11 cellular contexts compared by ENCODE assay signal in the genomic region with DNA sequence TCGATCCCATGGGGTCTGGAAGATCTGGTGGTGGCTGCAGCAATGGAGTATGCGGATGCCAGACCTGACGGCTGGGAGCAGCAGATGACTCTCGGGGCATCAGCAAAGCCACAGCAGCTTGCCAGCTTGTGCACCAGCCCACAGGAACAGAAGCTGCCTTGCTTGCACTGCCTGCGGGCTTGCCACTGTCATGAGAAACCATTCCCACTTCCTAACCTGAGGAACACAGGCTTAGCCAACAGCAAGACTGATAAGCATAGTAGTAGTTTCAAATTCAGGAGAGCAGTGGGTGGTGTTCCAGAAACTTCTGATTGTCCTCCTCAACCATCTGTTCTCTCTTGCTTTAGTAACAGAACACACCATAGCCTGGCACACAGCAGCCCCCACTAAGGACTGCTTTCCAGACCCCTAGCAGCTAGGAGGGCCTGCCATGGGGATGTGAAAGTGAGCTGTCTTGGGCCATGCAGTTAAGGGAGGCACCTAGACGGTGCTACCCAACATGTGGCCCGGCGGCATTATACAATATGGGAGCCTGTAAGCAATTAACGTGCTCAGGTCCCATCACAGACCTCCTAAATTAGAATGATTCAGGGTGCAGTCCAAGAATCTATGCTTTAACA. TPM values are rescaled to one million over a fixed set of nuclear protein-coding genes. Genes with fewer than 3 reads are reported as not detected.
DNase-seq lines count a peak whose midpoint lies in the region; ATAC-seq and TF ChIP-seq lines count a peak whose summit lies in the region.
"Had no signal": no experiment of that assay in that cellular context is flagged by ENCODE, and none has a peak within 500 bp of the region (broad histone marks: within the 10 kb centered on the region; RNA-seq: fewer than 3 reads in every experiment).

No MANE protein-coding gene starts in this region.

- H3K36me3 Mint-ChIP-seq in T-helper 2 cell treated with Interferon-gamma antibody and Interleukin-4, amounts not matched to agents 5 μg/mL and 100 μg/mL, for 36 hours (ENCODE audit: low read depth): peaks cover 39% of the 10 kb centered on the region
- H3K36me3 Mint-ChIP-seq in activated CD8-positive, alpha-beta T cell treated with anti-CD3 and anti-CD28 coated beads for 36 hours (ENCODE audit: low read depth): peaks cover 59% of the 10 kb centered on the region
- H3K36me3 Mint-ChIP-seq in immature natural killer cell: peaks cover 4 to 6% (median 4%) of the 10 kb centered on the region in 3 donors
- peaks cover 37 to 47% of the 10 kb centered on the region in 2 donors for H3K36me3 Mint-ChIP-seq in stimulated activated naive B cell treated with anti-CD40 and anti-IgM and Interleukin-4, amounts not matched to agents 10 μg/mL and 1 μg/mL and 100 μg/mL, for 72 hours

- peaks cover 58% of the 10 kb centered on the region for H3K4me1 Mint-ChIP-seq in T-helper 2 cell treated with Interferon-gamma antibody and Interleukin-4, amounts not matched to agents 5 μg/mL and 100 μg/mL, for 36 hours (ENCODE audit: low read depth)
- peaks cover 80% of the 10 kb centered on the region for H3K4me1 Mint-ChIP-seq in activated CD8-positive, alpha-beta T cell treated with anti-CD3 and anti-CD28 coated beads for 36 hours (ENCODE audit: low read depth)
- H3K4me1 Mint-ChIP-seq in immature natural killer cell: peaks cover 82 to 88% of the 10 kb centered on the region in 2 donors
- peaks cover 60 to 84% of the 10 kb centered on the region in 2 donors for H3K4me1 Mint-ChIP-seq in stimulated activated naive B cell treated with anti-CD40 and anti-IgM and Interleukin-4, amounts not matched to agents 10 μg/mL and 1 μg/mL and 100 μg/mL, for 72 hours

- CTCF ChIA-PET in activated CD8-positive, alpha-beta T cell treated with anti-CD3 and anti-CD28 coated beads for 36 hours (lab: Charles Lee): interaction anchor here (1.6 kb wide), 1 partner anchor 54 kb away, joined by 5 read pairs; no protein-coding TSS in a partner anchor

- DNase-seq in T-helper 2 cell treated with Interferon-gamma antibody and Interleukin-4, amounts not matched to agents 5 μg/mL and 100 μg/mL, for 36 hours (ENCODE audit: low spot score): no peak
- DNase-seq in T-helper 2 cell: no peak
- no peak for DNase-seq in activated CD8-positive, alpha-beta T cell treated with anti-CD3 and anti-CD28 coated beads for 36 hours
- DNase-seq in immature natural killer cell: no peak
- DNase-seq in stimulated activated naive B cell treated with anti-CD40 and anti-IgM and Interleukin-4, amounts not matched to agents 10 μg/mL and 1 μg/mL and 100 μg/mL, for 72 hours: no peak
- DNase-seq in hepatic stellate cell (ENCODE audit: low spot score): no peak
- no peak for DNase-seq in GOT3 (lab: John Stamatoyannopoulos, UW)
- no peak for DNase-seq in NCI-H510A treated with DMSO at 0.1 percent for 48 hours (lab: John Stamatoyannopoulos, UW)
- DNase-seq: ACHN; NCI-H526 treated with DMSO at 0.1 percent for 48 hours; stimulated activated CD4-positive, alpha-beta T cell treated with anti-CD3 and anti-CD28 coated beads, Interleukin-4, amount 100 ng/mL, for 24 hours had no signal

- no peak for ATAC-seq in activated CD8-positive, alpha-beta T cell treated with anti-CD3 and anti-CD28 coated beads for 36 hours
- no peak for ATAC-seq in stimulated activated naive B cell treated with anti-CD40 and anti-IgM and Interleukin-4, amounts not matched to agents 10 μg/mL and 1 μg/mL and 100 μg/mL, for 72 hours (replicated peaks)

- no peak for TF ChIP-seq CTCF in activated CD8-positive, alpha-beta T cell treated with anti-CD3 and anti-CD28 coated beads for 36 hours (IDR thresholded peaks at IDR 0.05)

- H3K27me3 Mint-ChIP-seq in T-helper 2 cell treated with Interferon-gamma antibody and Interleukin-4, amounts not matched to agents 5 μg/mL and 100 μg/mL, for 36 hours (ENCODE audit: low read depth): no peaks in the 10 kb centered on the region
- no peaks in the 10 kb centered on the region for H3K27me3 Mint-ChIP-seq in activated CD8-positive, alpha-beta T cell treated with anti-CD3 and anti-CD28 coated beads for 36 hours
- H3K27me3 Mint-ChIP-seq in immature natural killer cell (ENCODE audit: low read depth in 3 of 3): peaks cover under 1 to 19% (median 3%) of the 10 kb centered on the region in 3 donors
- H3K27me3 Mint-ChIP-seq in stimulated activated naive B cell treated with anti-CD40 and anti-IgM and Interleukin-4, amounts not matched to agents 10 μg/mL and 1 μg/mL and 100 μg/mL, for 72 hours: no peaks in the 10 kb centered on the region

- H3K4me3 Mint-ChIP-seq in T-helper 2 cell treated with Interferon-gamma antibody and Interleukin-4, amounts not matched to agents 5 μg/mL and 100 μg/mL, for 36 hours: no peak overlapping the region
- H3K4me3 Mint-ChIP-seq in activated CD8-positive, alpha-beta T cell treated with anti-CD3 and anti-CD28 coated beads for 36 hours: peak overlapping the region; percentile 37
- peak overlapping the region in 1 of 5 donors; percentile 14 for H3K4me3 Mint-ChIP-seq in immature natural killer cell
- peak overlapping the region in 1 of 2 donors; percentile 23 for H3K4me3 Mint-ChIP-seq in stimulated activated naive B cell treated with anti-CD40 and anti-IgM and Interleukin-4, amounts not matched to agents 10 μg/mL and 1 μg/mL and 100 μg/mL, for 72 hours

- POLR2A ChIA-PET in activated CD8-positive, alpha-beta T cell treated with anti-CD3 and anti-CD28 coated beads for 36 hours (lab: Charles Lee): no interaction called here

- H3K27ac Mint-ChIP-seq in T-helper 2 cell treated with Interferon-gamma antibody and Interleukin-4, amounts not matched to agents 5 μg/mL and 100 μg/mL, for 36 hours: peak overlapping the region; percentile 51
- H3K27ac Mint-ChIP-seq in activated CD8-positive, alpha-beta T cell treated with anti-CD3 and anti-CD28 coated beads for 36 hours: peak overlapping the region; percentile 92
- H3K27ac Mint-ChIP-seq in immature natural killer cell: peak overlapping the region; percentile 26 to 74 (median 67)
- peak overlapping the region; percentile 74 for H3K27ac Mint-ChIP-seq in stimulated activated naive B cell treated with anti-CD40 and anti-IgM and Interleukin-4, amounts not matched to agents 10 μg/mL and 1 μg/mL and 100 μg/mL, for 72 hours

- peaks cover under 1% of the 10 kb centered on the region for H3K9me3 Mint-ChIP-seq in T-helper 2 cell treated with Interferon-gamma antibody and Interleukin-4, amounts not matched to agents 5 μg/mL and 100 μg/mL, for 36 hours
- peaks cover 2% of the 10 kb centered on the region for H3K9me3 Mint-ChIP-seq in activated CD8-positive, alpha-beta T cell treated with anti-CD3 and anti-CD28 coated beads for 36 hours
- H3K9me3 Mint-ChIP-seq in immature natural killer cell: no peaks in the 10 kb centered on the region
- H3K9me3 Mint-ChIP-seq in stimulated activated naive B cell treated with anti-CD40 and anti-IgM and Interleukin-4, amounts not matched to agents 10 μg/mL and 1 μg/mL and 100 μg/mL, for 72 hours: peaks cover 4 to 5% of the 10 kb centered on the region in 2 donors

- intact Hi-C loops in activated CD8-positive, alpha-beta T cell treated with anti-CD3 and anti-CD28 coated beads for 36 hours (cut with micrococcal nuclease): no loop called here

RNA-seq across cellular contexts. Expression of gene ANXA11, which starts 7.3 kb away (rescaled TPM):
- 100 to 1,000 TPM; 226 to 238 TPM for total RNA-seq in activated CD8-positive, alpha-beta T cell treated with anti-CD3 and anti-CD28 coated beads for 36 hours
- polyA plus RNA-seq in immature natural killer cell: 100 to 1,000 TPM; 136 to 270 (median 181) TPM
